In genomic region chr11:75867778-75868374, GRCh38 we compare ENCODE assay signal across 1 cellular context.
TF ChIP-seq lines count a peak whose summit lies in the region.

No MANE protein-coding gene starts in this region.

TF ChIP-seq in WTC11, 78 proteins besides CTCF, POLR2A, EP300 and RAD21 (continued from another document):
- TF ChIP-seq ZNF423 (CRISPR knock-in tag; IDR thresholded peaks at IDR 0.05) = no peak
- TF ChIP-seq CDX4 (CRISPR knock-in tag; IDR thresholded peaks at IDR 0.05; ENCODE audit: borderline replicate concordance) = no peak
- TF ChIP-seq ZNF416 (CRISPR knock-in tag; IDR thresholded peaks at IDR 0.05) = no peak
